Comparison of ENCODE assay signal across 23 cellular contexts in the genomic region with DNA sequence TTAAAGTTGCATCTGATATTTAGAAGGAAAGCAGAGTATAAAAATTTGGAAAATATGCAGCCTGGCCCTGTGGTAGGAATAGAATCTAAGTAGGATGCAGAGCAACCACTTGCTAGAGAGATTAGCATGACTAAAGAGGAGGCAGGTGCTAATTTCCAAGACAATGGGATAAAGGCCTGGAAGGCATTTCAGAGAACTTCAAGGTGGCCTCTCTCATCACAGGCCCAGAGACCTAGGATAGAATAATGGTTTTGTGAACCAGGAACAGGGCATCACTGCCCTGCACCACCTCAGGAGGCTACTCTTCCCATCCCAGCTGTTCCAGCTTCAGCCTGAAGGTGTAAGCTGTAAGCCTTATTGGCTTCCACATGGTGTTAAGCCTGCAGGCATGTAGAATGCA.
"Had no signal": no experiment of that assay in that cellular context is flagged by ENCODE, and none has a peak within 500 bp of the region (broad histone marks: within the 10 kb centered on the region; RNA-seq: fewer than 3 reads in every experiment).

No MANE protein-coding gene starts in this region.

- H3K4me3 ChIP-seq: MG63, SJSA1 had no signal

- DNase-seq: activated B cell treated with CpG ODN at 0.5 μM for 24 hours; activated CD4-positive, alpha-beta memory T cell treated with anti-CD3 and anti-CD28 coated beads for 36 hours; activated CD4-positive, alpha-beta T cell treated with anti-CD3 and anti-CD28 coated beads for 1 hour; activated CD4-positive, alpha-beta T cell treated with anti-CD3 and anti-CD28 coated beads, Interleukin-2, amount 10 ng/mL, durations not matched to agents 24 days and 14 days; activated CD8-positive, alpha-beta memory T cell treated with anti-CD3 and anti-CD28 coated beads for 24 hours; activated gamma-delta T cell; activated naive CD4-positive, alpha-beta T cell treated with anti-CD3 and anti-CD28 coated beads for 36 hours; activated T-cell treated with anti-CD3 and anti-CD28 coated beads, Interleukin-2, amount 50 U/mL, for 4 hours; amygdala; MG63; NCI-H1105 treated with DMSO at 0.1 percent for 48 hours; NCI-H1436 treated with DMSO at 0.1 percent for 48 hours; NCI-H187; NCI-H2081; NCI-H510A treated with DMSO at 0.1 percent for 48 hours; NCI-H69; NK-92 treated with Interleukin-12 subunit alpha and Interleukin-12 subunit beta, amount 100 ng/mL, for 24 hours; SHP77; SW 1271 had no signal

- H3K36me3 ChIP-seq: MG63, SJSA1 had no signal

- FAIRE-seq: astrocyte, RCC 7860 had no signal

- ATAC-seq: activated T-cell treated with anti-CD3 and anti-CD28 coated beads, Interleukin-2, amount 50 U/mL, for 4 hours; SK-N-SH treated with all-trans-retinoic acid at 6 μM for 48 hours had no signal

- H3K4me1 ChIP-seq: SJSA1 had no signal

- H3K9me3 ChIP-seq: MG63, SJSA1 had no signal

- H3K27ac ChIP-seq: SJSA1 had no signal

- H3K27me3 ChIP-seq: MG63, SJSA1 had no signal
